ENCODE assay signal across 1 cellular context in genomic region chr7:100126239-100126930, GRCh38.
TF ChIP-seq lines count a peak whose summit lies in the region.

No MANE protein-coding gene starts in this region.

TF ChIP-seq in HCT116, 20 proteins besides CTCF, POLR2A, EP300 and RAD21 (continued from another document):
- no peak for TF ChIP-seq EZH2 (IDR thresholded peaks at IDR 0.05)
- no peak for TF ChIP-seq YY1 (IDR thresholded peaks at IDR 0.05; ENCODE audit: extremely low read depth, insufficient replicate concordance, low read depth, low read length)
- no peak for TF ChIP-seq REST (IDR thresholded peaks at IDR 0.05; ENCODE audit: low read depth)
- TF ChIP-seq POLR2AphosphoS5 (IDR thresholded peaks at IDR 0.05; ENCODE audit: low read depth, low read length): no peak
- TF ChIP-seq SP1 (IDR thresholded peaks at IDR 0.05; ENCODE audit: low read depth): no peak
- no peak for TF ChIP-seq JUND (IDR thresholded peaks at IDR 0.05)
